ENCODE assay signal across 1 cellular context in the genomic region with DNA sequence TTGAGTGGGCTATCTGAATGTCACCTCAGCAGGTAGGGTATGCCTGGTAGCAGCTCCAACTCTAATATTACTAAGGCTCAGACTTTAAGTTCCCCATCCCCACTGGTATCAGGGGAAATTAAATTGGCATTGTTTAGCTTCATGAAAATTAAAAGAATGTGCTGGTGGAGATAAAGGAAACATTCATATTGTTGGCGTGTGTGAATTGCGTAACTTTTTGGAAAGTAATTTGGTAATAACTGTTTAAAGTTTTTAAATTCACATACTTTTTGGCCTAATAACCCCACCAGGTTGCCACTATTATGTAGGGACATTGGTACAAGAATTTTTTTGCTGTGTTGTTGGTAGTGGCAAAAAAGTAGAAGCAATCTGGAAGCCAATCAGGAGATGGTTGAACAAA.
TF ChIP-seq lines count a peak whose summit lies in the region.

No MANE protein-coding gene starts in this region.

TF ChIP-seq in H1, 55 proteins besides CTCF, POLR2A, EP300 and RAD21:
- TF ChIP-seq CEBPB (IDR thresholded peaks at IDR 0.05; ENCODE audit: low read depth, low read length): peak; percentile 88
- TF ChIP-seq ATF3 (IDR thresholded peaks at IDR 0.05; ENCODE audit: insufficient read depth, low read depth, low read length): no peak
